ENCODE assay signal across 18 cellular contexts in genomic region chr5:171956314-171956713, GRCh38. TPM values are rescaled to one million over a fixed set of nuclear protein-coding genes. Genes with fewer than 3 reads are reported as not detected.
DNase-seq lines count a peak whose midpoint lies in the region; ATAC-seq, FAIRE-seq and TF ChIP-seq lines count a peak whose summit lies in the region.
"Had no signal": no experiment of that assay in that cellular context is flagged by ENCODE, and none has a peak within 500 bp of the region (broad histone marks: within the 10 kb centered on the region; RNA-seq: fewer than 3 reads in every experiment).

No MANE protein-coding gene starts in this region.

- no peaks in the 10 kb centered on the region for H3K9me3 Mint-ChIP-seq in CD8-positive, alpha-beta T cell
- H3K9me3 Mint-ChIP-seq in HFFc6 (no peaks in the 10 kb centered on the region), nephron (no peaks in the 10 kb centered on the region)
- H3K9me3 Mint-ChIP-seq: activated CD4-positive, alpha-beta T cell treated with anti-CD3 and anti-CD28 coated beads, Interleukin-2, amount 10 ng/mL, durations not matched to agents 24 days and 14 days; activated naive CD8-positive, alpha-beta T cell treated with anti-CD3 and anti-CD28 coated beads, Interleukin-2, amount 10 ng/mL, durations not matched to agents 7 days and 5 days; IgD-negative memory B cell had no signal

- no peak overlapping the region for H3K27ac ChIP-seq in CD8-positive, alpha-beta T cell (ENCODE audit: low read depth, low read length)
- H3K27ac ChIP-seq in K562 (ENCODE audit: extremely low read depth, low read depth, low read length), result no peak overlapping the region
- no peak overlapping the region for H3K27ac ChIP-seq in left lung
- H3K27ac ChIP-seq: tibial artery had no signal

- TF ChIP-seq POLR2A in K562 (conservative IDR thresholded peaks at IDR 0.05), result no peak

- H3K9ac ChIP-seq in K562 (ENCODE audit: insufficient read depth in 1 of 2, low read depth in 2 of 2, low read length in 2 of 2), result no peak overlapping the region

- H3K9me1 ChIP-seq in K562 (ENCODE audit: control insufficient read depth, insufficient read depth, low read length), result no peaks in the 10 kb centered on the region

- H3K4me3 Mint-ChIP-seq in CD8-positive, alpha-beta T cell, result no peak overlapping the region
- H3K4me3 Mint-ChIP-seq in HFFc6 (no peak overlapping the region), nephron (no peak overlapping the region)
- H3K4me3 Mint-ChIP-seq: activated CD4-positive, alpha-beta T cell treated with anti-CD3 and anti-CD28 coated beads, Interleukin-2, amount 10 ng/mL, durations not matched to agents 24 days and 14 days; activated naive CD8-positive, alpha-beta T cell treated with anti-CD3 and anti-CD28 coated beads, Interleukin-2, amount 10 ng/mL, durations not matched to agents 7 days and 5 days had no signal

- TF ChIP-seq CTCF in CD8-positive, alpha-beta T cell (IDR thresholded peaks at IDR 0.05), result no peak
- TF ChIP-seq CTCF in HFFc6 (IDR thresholded peaks at IDR 0.05) (no peak), K562 (IDR thresholded peaks at IDR 0.05 in 2 of 3, conservative IDR thresholded peaks at IDR 0.05 in 1 of 3; ENCODE audit: insufficient read depth in 2 of 3, low read depth in 1 of 3, low read length in 3 of 3) (no peak), nephron (IDR thresholded peaks at IDR 0.05; ENCODE audit: unreplicated experiment in 3 of 3) (no peak), left lung (IDR thresholded peaks at IDR 0.05) (no peak), GM13977 (IDR thresholded peaks at IDR 0.05; ENCODE audit: extremely low read depth, insufficient read depth, missing control alignments) (no peak)

- no peaks in the 10 kb centered on the region for H3K36me3 ChIP-seq in CD8-positive, alpha-beta T cell (ENCODE audit: insufficient read depth, low read length)
- H3K36me3 ChIP-seq in K562 (ENCODE audit: control insufficient read depth, insufficient read depth, low read length), result no peaks in the 10 kb centered on the region
- H3K36me3 ChIP-seq in left lung, result no peaks in the 10 kb centered on the region
- H3K36me3 ChIP-seq: tibial artery had no signal

- no peak for TF ChIP-seq EP300 in K562 (IDR thresholded peaks at IDR 0.05; ENCODE audit: low read length)

- H3K27ac Mint-ChIP-seq in CD8-positive, alpha-beta T cell, result peak overlapping the region; percentile 64
- H3K27ac Mint-ChIP-seq in HFFc6, result peak overlapping the region; percentile 15
- H3K27ac Mint-ChIP-seq in nephron, result peak overlapping the region; percentile 36 to 85 (median 67)

- intact Hi-C loops in CD8-positive, alpha-beta T cell (cut with DNase I, micrococcal nuclease), result loop anchor here in 1 of 2 experiments (5.0 kb wide), 1 partner anchor 51 kb away; the partner anchor contains the start of gene FBXW11
- intact Hi-C loops in K562 (cut with micrococcal nuclease) (no loop called here), left lung (cut with DNase I) (no loop called here)

- no peaks in the 10 kb centered on the region for H3K27me3 Mint-ChIP-seq in CD8-positive, alpha-beta T cell (ENCODE audit: low read depth)
- no peaks in the 10 kb centered on the region for H3K27me3 Mint-ChIP-seq in HFFc6 (ENCODE audit: insufficient read depth)
- no peaks in the 10 kb centered on the region for H3K27me3 Mint-ChIP-seq in nephron (ENCODE audit: low read depth)
- H3K27me3 Mint-ChIP-seq: activated CD4-positive, alpha-beta T cell treated with anti-CD3 and anti-CD28 coated beads, Interleukin-2, amount 10 ng/mL, durations not matched to agents 24 days and 14 days; activated naive CD8-positive, alpha-beta T cell treated with anti-CD3 and anti-CD28 coated beads, Interleukin-2, amount 10 ng/mL, durations not matched to agents 7 days and 5 days; IgD-negative memory B cell had no signal

- H3K4me3 ChIP-seq in CD8-positive, alpha-beta T cell (ENCODE audit: low read depth, low read length), result no peak overlapping the region
- no peak overlapping the region for H3K4me3 ChIP-seq in K562
- H3K4me3 ChIP-seq in left lung, result no peak overlapping the region
- H3K4me3 ChIP-seq: mucosa of descending colon, tibial artery had no signal

- H2AFZ ChIP-seq in K562 (ENCODE audit: low read depth, low read length), result no peak overlapping the region

- no TSS peak for BruUV-seq in K562 (replicated peaks; lab: Mats Ljungman, UMichigan)

- H3K36me3 Mint-ChIP-seq in CD8-positive, alpha-beta T cell, result peaks cover 2% of the 10 kb centered on the region
- no peaks in the 10 kb centered on the region; the same call in 1 of the 2 replicates for H3K36me3 Mint-ChIP-seq in HFFc6 (ENCODE audit: low read depth)
- no peaks in the 10 kb centered on the region for H3K36me3 Mint-ChIP-seq in nephron (ENCODE audit: low read depth)

- peaks cover 64% of the 10 kb centered on the region for H3K4me1 Mint-ChIP-seq in CD8-positive, alpha-beta T cell (ENCODE audit: low read depth)
- H3K4me1 Mint-ChIP-seq in HFFc6 (ENCODE audit: low read depth), result peaks cover 68% of the 10 kb centered on the region
- peaks cover 45% of the 10 kb centered on the region for H3K4me1 Mint-ChIP-seq in nephron

- H3K9me3 ChIP-seq in CD8-positive, alpha-beta T cell (ENCODE audit: low read length), result no peaks in the 10 kb centered on the region
- H3K9me3 ChIP-seq in K562 (replicated peaks; ENCODE audit: control insufficient read depth, insufficient read depth, low read depth, low read length) (no peaks in the 10 kb centered on the region), left lung (no peaks in the 10 kb centered on the region)
- H3K9me3 ChIP-seq: mucosa of descending colon, tibial artery had no signal

- H4K20me1 ChIP-seq in K562 (replicated peaks; ENCODE audit: control insufficient read depth, insufficient read depth, low read length), result no peaks in the 10 kb centered on the region

- TF ChIP-seq RAD21 in K562 (CRISPR knock-in tag; conservative IDR thresholded peaks at IDR 0.05 in 1 of 2, IDR thresholded peaks at IDR 0.05 in 1 of 2), result no peak

- no peak for DNase-seq in CD8-positive, alpha-beta T cell
- DNase-seq in HFFc6 (no peak), K562 (ENCODE audit: extremely low read depth in 1 of 4, low spot score in 3 of 4) (no peak), left lung (no peak), DMS153 treated with DMSO at 0.1 percent for 48 hours (lab: John Stamatoyannopoulos, UW; ENCODE audit: unreplicated experiment) (no peak), GM13977 (ENCODE audit: low spot score) (no peak)
- DNase-seq in stimulated activated CD4-positive, alpha-beta T cell treated with anti-CD3 and anti-CD28 coated beads, Interleukin-12 subunit alpha, Interleukin-12 subunit beta, amount 100 ng/mL, for 4 hours, result no peak
- DNase-seq: activated CD4-positive, alpha-beta T cell treated with anti-CD3 and anti-CD28 coated beads, Interleukin-2, amount 10 ng/mL, durations not matched to agents 24 days and 14 days; activated naive CD8-positive, alpha-beta T cell treated with anti-CD3 and anti-CD28 coated beads, Interleukin-2, amount 10 ng/mL, durations not matched to agents 7 days and 5 days; hypothalamus; kidney glomerular epithelial cell; mucosa of descending colon; NCI-H1092; NCI-H748 treated with DMSO at 0.1 percent for 48 hours; stimulated activated CD4-positive, alpha-beta T cell treated with anti-CD3 and anti-CD28 coated beads, Interleukin-4, amount 100 ng/mL, for 24 hours; tibial artery had no signal

- H3K27me3 ChIP-seq in CD8-positive, alpha-beta T cell (ENCODE audit: insufficient read depth, low read length), result no peaks in the 10 kb centered on the region
- H3K27me3 ChIP-seq in K562 (ENCODE audit: control insufficient read depth in 2 of 2, insufficient read depth in 2 of 2, low read length in 2 of 2), result no peaks in the 10 kb centered on the region
- no peaks in the 10 kb centered on the region for H3K27me3 ChIP-seq in left lung
- H3K27me3 ChIP-seq: tibial artery had no signal

- H3K4me2 ChIP-seq in K562 (ENCODE audit: insufficient read depth, low read length), result no peak overlapping the region

- CTCF ChIA-PET in CD8-positive, alpha-beta T cell (lab: Charles Lee), result no interaction called here
- CTCF ChIA-PET in K562 (lab: Yijun Ruan, JAX; ENCODE audit: low intra/inter-chr PET ratio), result no interaction called here

- in situ Hi-C loops in K562 (cut with MboI) (no loop called here), GM13977 (cut with MboI; ENCODE audit: low pct_unique_long_range_greater_than_20kb, low sequenced_read_pairs, unreplicated experiment) (no loop called here)

- POLR2A ChIA-PET in CD8-positive, alpha-beta T cell (lab: Charles Lee), result no interaction called here
- POLR2A ChIA-PET in K562 (lab: Yijun Ruan, JAX), result interaction anchor here (0.6 to 0.7 kb wide), 3 partner anchors 1027 to 1944 kb away, joined by 3 to 6 read pairs (median 4); partner anchors contain the start of gene ATP6V0E1

- FAIRE-seq in K562 (lab: Jason Lieb, UNC), result no peak

- ATAC-seq in CD8-positive, alpha-beta T cell, result no peak
- ATAC-seq in K562 (no peak), left lung (no peak)
- ATAC-seq: mucosa of descending colon had no signal

- peaks cover 41% of the 10 kb centered on the region for H3K4me1 ChIP-seq in CD8-positive, alpha-beta T cell (ENCODE audit: insufficient read depth, low read length)
- H3K4me1 ChIP-seq in K562 (replicated peaks in 1 of 2; ENCODE audit: control insufficient read depth in 2 of 2, insufficient read depth in 2 of 2, low read length in 2 of 2) (peaks cover 0 to 31% of the 10 kb centered on the region in 2 experiments), left lung (peaks cover 28 to 49% of the 10 kb centered on the region in 2 donors)

- 86% methylated on average over 1 of the region's 1 CpG for WGBS in K562 (ENCODE audit: insufficient coverage, low coverage, missing lambda C conversion rate)

- H3K79me2 ChIP-seq in K562 (ENCODE audit: control insufficient read depth, insufficient read depth, low read length), result peaks cover 68% of the 10 kb centered on the region

RNA-seq across cellular contexts. Expression of gene FBXW11, which starts 50.1 kb away (rescaled TPM):
- 10 to 100 TPM; 28.8 to 32.6 TPM for total RNA-seq in CD8-positive, alpha-beta T cell
- 10 to 100 TPM; 54.5 to 60.5 (median 58.5) TPM for total RNA-seq in HFFc6 (2021; fragmentation: NEBNext Ultra II Directional; extraction: Animal tissue kit (Norgen Biotek cat#: 25700))
- total RNA-seq in K562 (2011; cell fraction: chromatin; rRNA removed; ENCODE audit: low replicate concordance), result 27.1 and 32.3 TPM in 2 replicates
- 11.7 and 13.2 TPM in 2 replicates for total RNA-seq in K562 (2011; cell fraction: nucleolus; rRNA removed)
- 22.7 and 34.8 TPM in 2 replicates for total RNA-seq in K562 (2011; cell fraction: nucleoplasm; rRNA removed)
- 16.7 and 20.3 TPM in 2 replicates for total RNA-seq in K562 (2014; rRNA removed)
- 27.0 and 27.7 TPM in 2 replicates for total RNA-seq in K562 (2014; rRNA removed; fragmentation: Illumina TruSeq; extraction: Trizol)
- total RNA-seq in K562 (2015; rRNA removed; fragmentation: Illumina TruSeq; extraction: Trizol), result 24.8 and 27.2 TPM in 2 replicates
- total RNA-seq in K562 (2021), result 23.6 and 24.0 TPM in 2 replicates
- 27.3 and 28.6 TPM in 2 replicates for polyA plus RNA-seq in K562 (2011; rRNA removed)
- 17.0 and 22.3 TPM in 2 replicates for polyA plus RNA-seq in K562 (2011; cell fraction: cytosol; rRNA removed)
- 31.3 and 33.1 TPM in 2 replicates for polyA plus RNA-seq in K562 (2011; cell fraction: nucleus; rRNA removed)
- 20.0 and 23.4 TPM in 2 replicates for polyA plus RNA-seq in K562 (2012)
- 20.9 and 24.8 TPM in 2 replicates for polyA plus RNA-seq in K562 (2014; fragmentation: Illumina TruSeq; extraction: Trizol)
- polyA plus RNA-seq in K562 (2014; fragmentation: Nextera tagmentation; extraction: Ambion mirVana), result 1 to 10 TPM; 3.0 to 3.5 TPM
- 13.1 and 15.6 TPM in 2 replicates for polyA plus RNA-seq in K562 (2014; rRNA removed)
- 59.5 and 64.2 TPM in 2 replicates for polyA minus RNA-seq in K562 (2011; rRNA and poly(A)+ RNA removed)
- 24.3 and 34.5 TPM in 2 replicates for polyA minus RNA-seq in K562 (2011; cell fraction: cytosol; rRNA and poly(A)+ RNA removed)
- polyA minus RNA-seq in K562 (2011; cell fraction: nucleus; rRNA and poly(A)+ RNA removed), result 13.2 and 22.0 TPM in 2 replicates
- 10 to 100 TPM; 47.6 to 56.8 TPM for total RNA-seq in left lung

Comparison
In these comparisons a context has a peak if more than half of its experiments do, and no peak if none do; other contexts are left out.
1. H3K27ac Mint-ChIP-seq: peak in every context shown above with its lines; median percentile 67 in nephron; 64 in CD8-positive, alpha-beta T cell; 15 in HFFc6.